In genomic region chr6:23308166-23308565, GRCh38 we compare ENCODE assay signal across 21 cellular contexts.
DNase-seq lines count a peak whose midpoint lies in the region; ATAC-seq and TF ChIP-seq lines count a peak whose summit lies in the region.
"Had no signal": no experiment of that assay in that cellular context is flagged by ENCODE, and none has a peak within 500 bp of the region (broad histone marks: within the 10 kb centered on the region; RNA-seq: fewer than 3 reads in every experiment).

No MANE protein-coding gene starts in this region.

- no peaks in the 10 kb centered on the region for H3K27me3 ChIP-seq in stomach
- H3K27me3 ChIP-seq: SJCRH30 had no signal

- no peak for TF ChIP-seq CTCF in LNCaP clone FGC (IDR thresholded peaks at IDR 0.05; ENCODE audit: control insufficient read depth, extremely low read depth, insufficient read depth)
- no peak for TF ChIP-seq CTCF in epithelial cell of esophagus (IDR thresholded peaks at IDR 0.05; ENCODE audit: insufficient read depth, low read depth, low read length, missing control alignments)
- TF ChIP-seq CTCF in stomach (IDR thresholded peaks at IDR 0.05): no peak

- no peaks in the 10 kb centered on the region for H3K4me1 ChIP-seq in stomach
- H3K4me1 ChIP-seq: SJCRH30 had no signal

- intact Hi-C loops in stomach (cut with DNase I; ENCODE audit: low total_unique reads): no loop called here

- no peaks in the 10 kb centered on the region for H3K36me3 ChIP-seq in stomach
- H3K36me3 ChIP-seq: SJCRH30 had no signal

- no peak for TF ChIP-seq POLR2A in stomach (IDR thresholded peaks at IDR 0.05)

- H3K27ac ChIP-seq in stomach: no peak overlapping the region
- H3K27ac ChIP-seq: 22Rv1, GM23248, SJCRH30 had no signal

- 24 to 41% (median 27%) methylated on average over 3 of the region's 3 CpGs for WGBS in stomach, 5 donors

- H3K4me3 ChIP-seq in LNCaP clone FGC (ENCODE audit: low read depth, low read length): no peak overlapping the region
- no peak overlapping the region for H3K4me3 ChIP-seq in epithelial cell of esophagus (ENCODE audit: low read length)
- no peak overlapping the region for H3K4me3 ChIP-seq in stomach
- H3K4me3 ChIP-seq: GM23248, SJCRH30 had no signal

- DNase-seq in DMS53 (lab: John Stamatoyannopoulos, UW) (peak; percentile 43), DMS53 treated with DMSO at 0.1 percent for 48 hours (lab: John Stamatoyannopoulos, UW; ENCODE audit: unreplicated experiment) (no peak), LNCaP clone FGC (ENCODE audit: low read depth) (peak; percentile 69), epithelial cell of esophagus (ENCODE audit: low read depth) (peak; percentile 82), stomach (peak; percentile 36), amniotic stem cell (lab: John Stamatoyannopoulos, UW) (no peak)
- DNase-seq in activated CD4-positive, alpha-beta T cell treated with anti-CD3 and anti-CD28 coated beads for 4 hours: no peak
- DNase-seq: CD8-positive, alpha-beta memory T cell; GM23248; H7; KG1; NCI-H1048; NCI-H1694 treated with DMSO at 0.1 percent for 48 hours; NCI-H2081 treated with DMSO at 0.1 percent for 48 hours; NCI-H446; NCI-H524 treated with DMSO at 0.1 percent for 48 hours; SJCRH30 had no signal

- no peak for TF ChIP-seq EP300 in stomach (IDR thresholded peaks at IDR 0.05)

- H3K9me3 ChIP-seq in stomach: no peaks in the 10 kb centered on the region
- H3K9me3 ChIP-seq: SJCRH30 had no signal

- no peak for ATAC-seq in GM19035 (IDR thresholded peaks at IDR 0.05; ENCODE audit: unreplicated experiment)
- ATAC-seq: Right ventricle myocardium inferior, SK-N-SH treated with all-trans-retinoic acid at 6 μM for 48 hours had no signal

Comparison
In these comparisons a context has a peak if more than half of its experiments do, and no peak if none do; other contexts are left out.
1. DNase-seq: peak in DMS53 (single experiment), LNCaP clone FGC (single experiment), epithelial cell of esophagus (single experiment) and stomach (single experiment); none in DMS53 treated with DMSO at 0.1 percent for 48 hours (single experiment), amniotic stem cell (single experiment) and activated CD4-positive, alpha-beta T cell treated with anti-CD3 and anti-CD28 coated beads for 4 hours (0 of 2).